Comparison of ENCODE assay signal across 8 cellular contexts in genomic region chr2:174682578-174683391, GRCh38.
A peak's percentile ranks its signal among the peaks of the same experiment; 100 is the strongest.
DNase-seq lines count a peak whose midpoint lies in the region; ATAC-seq and TF ChIP-seq lines count a peak whose summit lies in the region.

No MANE protein-coding gene starts in this region.

- peaks cover 20% of the 10 kb centered on the region for H3K4me1 ChIP-seq in lower lobe of right lung

- peak overlapping the region; percentile 82 for H3K27ac ChIP-seq in lower lobe of right lung

- peak overlapping the region; percentile 75 for H3K4me3 ChIP-seq in NB4 (ENCODE audit: low read depth, low read length)
- peak overlapping the region; percentile 89 for H3K4me3 ChIP-seq in lower lobe of right lung

- no peaks in the 10 kb centered on the region for H3K27me3 Mint-ChIP-seq in activated CD8-positive, alpha-beta T cell treated with anti-CD3 and anti-CD28 coated beads for 36 hours

- ATAC-seq in GM21825 (IDR thresholded peaks at IDR 0.05; ENCODE audit: unreplicated experiment) (peak; percentile 44), lower lobe of right lung (peak; percentile 90 to 93)
- peak; percentile 70 for ATAC-seq in activated CD8-positive, alpha-beta T cell treated with anti-CD3 and anti-CD28 coated beads for 36 hours

- peaks cover 62% of the 10 kb centered on the region for H3K4me1 Mint-ChIP-seq in activated CD8-positive, alpha-beta T cell treated with anti-CD3 and anti-CD28 coated beads for 36 hours (ENCODE audit: low read depth)

- DNase-seq in GDM1 (lab: John Stamatoyannopoulos, UW) (peak; percentile 53), NB4 (ENCODE audit: low read depth) (peak; percentile 77), lower lobe of right lung (peak; percentile 75), SIG-M5 treated with dmso at 0.1 percent for 504 hours (lab: John Stamatoyannopoulos, UW; ENCODE audit: unreplicated experiment) (no peak)
- peak; percentile 57 for DNase-seq in activated CD8-positive, alpha-beta T cell treated with anti-CD3 and anti-CD28 coated beads for 36 hours
- peak; percentile 42 for DNase-seq in effector CD4-positive, alpha-beta T cell
- peak; percentile 13 to 48 (median 34) for DNase-seq in stimulated activated CD4-positive, alpha-beta T cell treated with anti-CD3 and anti-CD28 coated beads, TNF-alpha, amount 100 ng/mL, for 24 hours (ENCODE audit: low read depth in 3 of 3)

- no peaks in the 10 kb centered on the region for H3K9me3 Mint-ChIP-seq in activated CD8-positive, alpha-beta T cell treated with anti-CD3 and anti-CD28 coated beads for 36 hours

- POLR2A ChIA-PET in activated CD8-positive, alpha-beta T cell treated with anti-CD3 and anti-CD28 coated beads for 36 hours (lab: Charles Lee) = interaction anchor here (0.6 to 4.3 kb wide), 15 partner anchors 16 to 122 kb away, joined by 3 to 43 read pairs (median 3); partner anchors contain the start of gene WIPF1

- H3K27me3 ChIP-seq in lower lobe of right lung (ENCODE audit: low read depth) = no peaks in the 10 kb centered on the region

- intact Hi-C loops in activated CD8-positive, alpha-beta T cell treated with anti-CD3 and anti-CD28 coated beads for 36 hours (cut with micrococcal nuclease) = loop anchor here (5.0 kb wide), 1 partner anchor 95 kb away; no protein-coding TSS in a partner anchor
- intact Hi-C loops in lower lobe of right lung (cut with DNase I) = no loop called here

- H3K36me3 ChIP-seq in lower lobe of right lung = no peaks in the 10 kb centered on the region

- TF ChIP-seq POLR2A in NB4 (IDR thresholded peaks at IDR 0.05; ENCODE audit: extremely low read depth, insufficient read length) = peak; percentile 20

- CTCF ChIA-PET in activated CD8-positive, alpha-beta T cell treated with anti-CD3 and anti-CD28 coated beads for 36 hours (lab: Charles Lee) = interaction anchor here (0.9 to 7.1 kb wide), 15 partner anchors 9 to 105 kb away, joined by 3 to 147 read pairs (median 4); partner anchors contain the start of gene WIPF1

- H3K27ac Mint-ChIP-seq in activated CD8-positive, alpha-beta T cell treated with anti-CD3 and anti-CD28 coated beads for 36 hours = peak overlapping the region; percentile 92

- H3K9me3 ChIP-seq in lower lobe of right lung = no peaks in the 10 kb centered on the region

- peaks cover 24% of the 10 kb centered on the region for H3K36me3 Mint-ChIP-seq in activated CD8-positive, alpha-beta T cell treated with anti-CD3 and anti-CD28 coated beads for 36 hours (ENCODE audit: low read depth)

- H3K4me3 Mint-ChIP-seq in activated CD8-positive, alpha-beta T cell treated with anti-CD3 and anti-CD28 coated beads for 36 hours = peak overlapping the region; percentile 88

- TF ChIP-seq CTCF in NB4 (IDR thresholded peaks at IDR 0.05; ENCODE audit: low read depth, low read length) (no peak), lower lobe of right lung (IDR thresholded peaks at IDR 0.05) (no peak)
- no peak for TF ChIP-seq CTCF in activated CD8-positive, alpha-beta T cell treated with anti-CD3 and anti-CD28 coated beads for 36 hours (IDR thresholded peaks at IDR 0.05)
